In genomic region chr19:5580116-5580515, GRCh38 we compare ENCODE assay signal across 1 cellular context.
TF ChIP-seq lines count a peak whose summit lies in the region.

No MANE protein-coding gene starts in this region.

TF ChIP-seq in H1, 55 proteins besides CTCF, POLR2A, EP300 and RAD21:
- TF ChIP-seq CHD7 (IDR thresholded peaks at IDR 0.05; ENCODE audit: insufficient replicate concordance, low read length), result no peak
- TF ChIP-seq KDM4A (IDR thresholded peaks at IDR 0.05; ENCODE audit: low read depth, low read length, severe bottlenecking), result no peak
- TF ChIP-seq CHD2 (IDR thresholded peaks at IDR 0.05; ENCODE audit: low read length), result no peak
- no peak for TF ChIP-seq MAFK (IDR thresholded peaks at IDR 0.05; ENCODE audit: low read depth, low read length)
- no peak for TF ChIP-seq MAX (IDR thresholded peaks at IDR 0.05)
- TF ChIP-seq TEAD4 (IDR thresholded peaks at IDR 0.05; ENCODE audit: low read depth, low read length), result no peak
- TF ChIP-seq ZNF274 (IDR thresholded peaks at IDR 0.05; ENCODE audit: borderline replicate concordance, extremely low read depth, low read length), result no peak
- TF ChIP-seq ASH2L (IDR thresholded peaks at IDR 0.05; ENCODE audit: low read length), result no peak
- no peak for TF ChIP-seq POLR2AphosphoS5 (IDR thresholded peaks at IDR 0.05; ENCODE audit: low read depth, low read length)
- no peak for TF ChIP-seq SUZ12 (IDR thresholded peaks at IDR 0.05; ENCODE audit: low read length)
- no peak for TF ChIP-seq EZH2 (IDR thresholded peaks at IDR 0.05; ENCODE audit: low read depth, low read length, severe bottlenecking)
